ENCODE assay signal across 8 cellular contexts in genomic region chr1:212858055-212858460, GRCh38. TPM values are rescaled to one million over a fixed set of nuclear protein-coding genes. Genes with fewer than 3 reads are reported as not detected.
DNase-seq lines count a peak whose midpoint lies in the region; ATAC-seq and TF ChIP-seq lines count a peak whose summit lies in the region.

TSS of gene FLVCR1 (plus strand) at chr1:212858275. CDS start at chr1:212858453, 178 bp downstream.

- DNase-seq in NCI-H2171 (lab: John Stamatoyannopoulos, UW) (peak; percentile 95), UCSD-AML1 (lab: John Stamatoyannopoulos, UW; ENCODE audit: unreplicated experiment) (peak; percentile 96), brain microvascular endothelial cell (peak; percentile 96), iPS DF 6.9 (ENCODE audit: low read depth, low spot score) (peak; percentile 84), gastrocnemius medialis (peak; percentile 94)

- in situ Hi-C loops in brain microvascular endothelial cell (cut with HindIII; ENCODE audit: low pct_ligation_motif_present, low sequenced_read_pairs) (no loop called here), gastrocnemius medialis (cut with MboI; ENCODE audit: low sequenced_read_pairs in 4 of 4) (no loop called here)

- H3K4me3 ChIP-seq in ACC112 (ENCODE audit: low read depth, low read length): peak within 1 kb of the TSS; percentile 87
- H3K4me3 ChIP-seq in brain microvascular endothelial cell (ENCODE audit: low read depth, low read length): peak within 1 kb of the TSS; percentile 65
- H3K4me3 ChIP-seq in iPS DF 6.9 (ENCODE audit: low read length): peak within 1 kb of the TSS; percentile 81
- H3K4me3 ChIP-seq in gastrocnemius medialis: peak within 1 kb of the TSS; percentile 86 to 98 (median 96)

- H3K4me1 ChIP-seq in ACC112 (ENCODE audit: control insufficient read depth, insufficient read depth, low read length, unreplicated experiment) (peaks cover 15% of the 10 kb centered on the region), iPS DF 6.9 (ENCODE audit: control insufficient read depth, insufficient read depth, low read length) (peaks cover 2% of the 10 kb centered on the region), gastrocnemius medialis (peaks cover 7 to 14% of the 10 kb centered on the region in 2 donors)

- H2AFZ ChIP-seq in ACC112 (ENCODE audit: low read length, unreplicated experiment): peak within 1 kb of the TSS; percentile 92

- TF ChIP-seq CTCF in brain microvascular endothelial cell (IDR thresholded peaks at IDR 0.05; ENCODE audit: low read depth, low read length, missing control alignments) (no peak), gastrocnemius medialis (IDR thresholded peaks at IDR 0.05 in 4 of 5, conservative IDR thresholded peaks at IDR 0.05 in 1 of 5) (no peak)

- H3K36me3 ChIP-seq in ACC112 (ENCODE audit: insufficient read depth, low read length): peaks cover 5% of the 10 kb centered on the region
- H3K36me3 ChIP-seq in brain microvascular endothelial cell (replicated peaks): no peaks in the 10 kb centered on the region
- no peaks in the 10 kb centered on the region for H3K36me3 ChIP-seq in iPS DF 6.9 (ENCODE audit: control insufficient read depth, insufficient read depth, low read length)
- no peaks in the 10 kb centered on the region for H3K36me3 ChIP-seq in gastrocnemius medialis

- intact Hi-C loops in gastrocnemius medialis (cut with DNase I; ENCODE audit: low total_unique reads): loop anchor here (5.0 kb wide), 3 partner anchors 66 to 154 kb away; partner anchors contain the start of genes NSL1 and TATDN3

- ATAC-seq in GM18868 (IDR thresholded peaks at IDR 0.05; ENCODE audit: unreplicated experiment) (peak; percentile 98), HG03103 (IDR thresholded peaks at IDR 0.05; ENCODE audit: low read depth, unreplicated experiment) (peak; percentile 96), gastrocnemius medialis (peak; percentile 97 to 98)

- no CpG with 5 or more reads among the region's 50 CpGs for WGBS in iPS DF 6.9 (ENCODE audit: insufficient coverage, insufficient read length)

- H3K27ac ChIP-seq in ACC112 (ENCODE audit: low read depth, low read length) (peak within 1 kb of the TSS; percentile 52), brain microvascular endothelial cell (peak within 1 kb of the TSS; percentile 83), iPS DF 6.9 (ENCODE audit: low read length) (no peak within 1 kb of the TSS), gastrocnemius medialis (peak within 1 kb of the TSS; percentile 84 to 87 (median 86))

- H3K9me3 ChIP-seq in iPS DF 6.9 (ENCODE audit: control insufficient read depth, insufficient read depth, low read length): no peaks in the 10 kb centered on the region
- H3K9me3 ChIP-seq in gastrocnemius medialis: no peaks in the 10 kb centered on the region

- H3K27me3 ChIP-seq in ACC112 (ENCODE audit: insufficient read depth, low read length) (no peaks in the 10 kb centered on the region), brain microvascular endothelial cell (replicated peaks) (no peaks in the 10 kb centered on the region), iPS DF 6.9 (ENCODE audit: control insufficient read depth, insufficient read depth, low read length) (no peaks in the 10 kb centered on the region), gastrocnemius medialis (no peaks in the 10 kb centered on the region)

- TF ChIP-seq POLR2A in gastrocnemius medialis (IDR thresholded peaks at IDR 0.05): peak; percentile 59 to 75

- peaks cover 46% of the 10 kb centered on the region for H3K79me2 ChIP-seq in ACC112 (ENCODE audit: control insufficient read depth, insufficient read depth, low read length, unreplicated experiment)

RNA-seq across cellular contexts. Expression of gene FLVCR1, which starts in this region (rescaled TPM):
- total RNA-seq in gastrocnemius medialis: 10 to 100 TPM in 1 of 4 donors, 1 to 10 TPM in 2, under 1 TPM in 1; 0.66 to 19.8 (median 1.7) TPM
